ENCODE assay signal across 15 cellular contexts in genomic region chr3:78668302-78668701, GRCh38.
"Had no signal": no experiment of that assay in that cellular context is flagged by ENCODE, and none has a peak within 500 bp of the region (broad histone marks: within the 10 kb centered on the region; RNA-seq: fewer than 3 reads in every experiment).

No MANE protein-coding gene starts in this region.

- H3K36me3 Mint-ChIP-seq: activated naive CD8-positive, alpha-beta T cell treated with anti-CD3 and anti-CD28 coated beads for 36 hours; natural killer cell; stimulated activated memory B cell treated with anti-CD40 and anti-IgM and Interleukin-4, amounts not matched to agents 10 μg/mL and 1 μg/mL and 100 μg/mL, for 72 hours had no signal

- H3K4me3 Mint-ChIP-seq: activated CD4-positive, alpha-beta T cell treated with anti-CD3 and anti-CD28 coated beads, Interleukin-2, amount 10 ng/mL, durations not matched to agents 7 days and 5 days; activated naive CD8-positive, alpha-beta T cell treated with anti-CD3 and anti-CD28 coated beads for 36 hours; central memory CD8-positive, alpha-beta T cell; natural killer cell; stimulated activated memory B cell treated with anti-CD40 and anti-IgM and Interleukin-4, amounts not matched to agents 10 μg/mL and 1 μg/mL and 100 μg/mL, for 72 hours had no signal

- DNase-seq: activated CD4-positive, alpha-beta T cell treated with anti-CD3 and anti-CD28 coated beads, Interleukin-2, amount 10 ng/mL, durations not matched to agents 7 days and 5 days; activated CD4-positive, CD25-positive, alpha-beta regulatory T cell; activated naive CD8-positive, alpha-beta T cell treated with anti-CD3 and anti-CD28 coated beads for 36 hours; cortex of kidney; effector CD4-positive, alpha-beta T cell; esophagus squamous epithelium; kidney glomerular epithelial cell; left ventricle myocardium superior; mesenchymal stem cell; natural killer cell; retina; stimulated activated CD4-positive, alpha-beta T cell treated with anti-CD3 and anti-CD28 coated beads, Interleukin-2, amount 100 ng/mL, for 48 hours had no signal

- H3K27me3 Mint-ChIP-seq: activated CD4-positive, alpha-beta T cell treated with anti-CD3 and anti-CD28 coated beads, Interleukin-2, amount 10 ng/mL, durations not matched to agents 7 days and 5 days; activated naive CD8-positive, alpha-beta T cell treated with anti-CD3 and anti-CD28 coated beads for 36 hours; brain; central memory CD8-positive, alpha-beta T cell; stimulated activated memory B cell treated with anti-CD40 and anti-IgM and Interleukin-4, amounts not matched to agents 10 μg/mL and 1 μg/mL and 100 μg/mL, for 72 hours had no signal

- ATAC-seq: left ventricle myocardium superior; natural killer cell; stimulated activated memory B cell treated with anti-CD40 and anti-IgM and Interleukin-4, amounts not matched to agents 10 μg/mL and 1 μg/mL and 100 μg/mL, for 72 hours had no signal

- H3K27ac Mint-ChIP-seq: activated CD4-positive, alpha-beta T cell treated with anti-CD3 and anti-CD28 coated beads, Interleukin-2, amount 10 ng/mL, durations not matched to agents 7 days and 5 days; activated naive CD8-positive, alpha-beta T cell treated with anti-CD3 and anti-CD28 coated beads for 36 hours; natural killer cell; stimulated activated memory B cell treated with anti-CD40 and anti-IgM and Interleukin-4, amounts not matched to agents 10 μg/mL and 1 μg/mL and 100 μg/mL, for 72 hours had no signal

- H3K9me3 Mint-ChIP-seq: activated CD4-positive, alpha-beta T cell treated with anti-CD3 and anti-CD28 coated beads, Interleukin-2, amount 10 ng/mL, durations not matched to agents 7 days and 5 days; activated naive CD8-positive, alpha-beta T cell treated with anti-CD3 and anti-CD28 coated beads for 36 hours; brain; stimulated activated memory B cell treated with anti-CD40 and anti-IgM and Interleukin-4, amounts not matched to agents 10 μg/mL and 1 μg/mL and 100 μg/mL, for 72 hours had no signal

- H3K4me1 Mint-ChIP-seq: activated CD4-positive, alpha-beta T cell treated with anti-CD3 and anti-CD28 coated beads, Interleukin-2, amount 10 ng/mL, durations not matched to agents 7 days and 5 days; activated naive CD8-positive, alpha-beta T cell treated with anti-CD3 and anti-CD28 coated beads for 36 hours; central memory CD8-positive, alpha-beta T cell; natural killer cell; stimulated activated memory B cell treated with anti-CD40 and anti-IgM and Interleukin-4, amounts not matched to agents 10 μg/mL and 1 μg/mL and 100 μg/mL, for 72 hours had no signal
